Comparison of ENCODE assay signal across 1 cellular context in the genomic region with DNA sequence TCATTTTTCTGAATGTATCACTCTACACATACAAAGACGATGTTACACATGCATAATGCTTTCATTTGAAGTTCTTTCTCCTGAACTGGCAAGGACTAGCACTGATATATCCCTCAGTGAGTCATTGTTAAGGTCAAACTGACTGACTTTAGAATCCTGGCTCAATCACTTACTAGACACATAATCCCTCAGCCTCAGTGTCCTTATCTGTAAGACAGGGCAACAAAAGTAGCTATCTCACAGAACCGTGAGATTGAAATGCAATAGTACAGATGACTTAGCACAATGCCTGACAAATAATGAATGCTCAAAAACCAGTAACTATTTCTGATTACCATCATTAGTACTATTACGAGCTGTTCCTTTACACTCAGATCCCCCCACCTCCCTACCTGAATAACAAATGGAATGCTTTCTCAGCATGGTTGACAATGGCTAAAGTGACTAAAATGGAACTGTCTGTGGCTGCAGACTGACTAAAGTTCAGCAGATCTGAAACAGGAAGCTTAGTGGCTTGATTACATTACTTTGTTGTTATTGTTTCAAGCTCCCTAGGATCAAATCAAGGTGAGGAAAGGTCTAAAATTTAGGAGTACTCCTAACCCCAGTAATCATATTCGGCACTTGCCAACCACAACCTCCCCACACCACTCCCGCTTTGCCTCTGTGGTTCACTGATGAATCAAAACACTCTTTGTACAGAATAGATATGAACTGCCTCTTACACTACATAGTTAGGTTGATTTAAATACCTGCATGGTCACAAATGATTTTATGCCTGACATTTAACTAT.
TF ChIP-seq lines count a peak whose summit lies in the region.

No MANE protein-coding gene starts in this region.

TF ChIP-seq in K562, 482 proteins besides CTCF, POLR2A, EP300 and RAD21 (continued from another document and continues in another):
- TF ChIP-seq, protein P1, sequence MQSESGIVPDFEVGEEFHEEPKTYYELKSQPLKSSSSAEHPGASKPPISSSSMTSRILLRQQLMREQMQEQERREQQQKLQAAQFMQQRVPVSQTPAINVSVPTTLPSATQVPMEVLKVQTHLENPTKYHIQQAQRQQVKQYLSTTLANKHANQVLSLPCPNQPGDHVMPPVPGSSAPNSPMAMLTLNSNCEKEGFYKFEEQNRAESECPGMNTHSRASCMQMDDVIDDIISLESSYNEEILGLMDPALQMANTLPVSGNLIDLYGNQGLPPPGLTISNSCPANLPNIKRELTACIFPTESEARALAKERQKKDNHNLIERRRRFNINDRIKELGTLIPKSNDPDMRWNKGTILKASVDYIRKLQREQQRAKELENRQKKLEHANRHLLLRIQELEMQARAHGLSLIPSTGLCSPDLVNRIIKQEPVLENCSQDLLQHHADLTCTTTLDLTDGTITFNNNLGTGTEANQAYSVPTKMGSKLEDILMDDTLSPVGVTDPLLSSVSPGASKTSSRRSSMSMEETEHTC (IDR thresholded peaks at IDR 0.05): no peak
- TF ChIP-seq NCOR1 (IDR thresholded peaks at IDR 0.05) (peak; percentile 75), CHCHD3 (CRISPR knock-in tag; IDR thresholded peaks at IDR 0.05) (no peak), NFE2 (IDR thresholded peaks at IDR 0.05; ENCODE audit: low read depth) (peak; percentile 91), ZNF184 (CRISPR knock-in tag; IDR thresholded peaks at IDR 0.05) (no peak), POLR2H (tag; IDR thresholded peaks at IDR 0.05; ENCODE audit: low read depth) (no peak), MYNN (IDR thresholded peaks at IDR 0.05) (no peak), MYNN (CRISPR knock-in tag; IDR thresholded peaks at IDR 0.05) (no peak), KDM4B (IDR thresholded peaks at IDR 0.05; ENCODE audit: borderline replicate concordance in 2 of 2, low read depth in 1 of 2) (no peak), RBM34 (IDR thresholded peaks at IDR 0.05; ENCODE audit: borderline replicate concordance, insufficient read depth, low read length) (no peak), ZNF354B (CRISPR knock-in tag; IDR thresholded peaks at IDR 0.05) (no peak), ZNF77 (CRISPR knock-in tag; IDR thresholded peaks at IDR 0.05) (no peak), SPI1 (IDR thresholded peaks at IDR 0.05; ENCODE audit: borderline replicate concordance, low read depth, low read length) (no peak), ZNF311 (CRISPR knock-in tag; IDR thresholded peaks at IDR 0.05) (no peak), SNRNP70 (optimal IDR thresholded peaks at IDR 0.05; ENCODE audit: low read depth, low read length) (no peak), ZNF785 (CRISPR knock-in tag; IDR thresholded peaks at IDR 0.05) (no peak), ZNF707 (CRISPR knock-in tag; conservative IDR thresholded peaks at IDR 0.05) (no peak), JUND (IDR thresholded peaks at IDR 0.05; ENCODE audit: borderline replicate concordance, low read depth, low read length) (peak; percentile 89), JUND (tag; IDR thresholded peaks at IDR 0.05; ENCODE audit: borderline replicate concordance, low read depth, low read length) (peak; percentile 94), SAFB2 (IDR thresholded peaks at IDR 0.05; ENCODE audit: borderline replicate concordance, low read depth, low read length, severe bottlenecking) (no peak), ZNF217 (CRISPR knock-in tag; IDR thresholded peaks at IDR 0.05) (no peak), TRIM24 (IDR thresholded peaks at IDR 0.05) (peak; percentile 42 to 71), KLF1 (tag; IDR thresholded peaks at IDR 0.05) (no peak), TCF7 (IDR thresholded peaks at IDR 0.05; ENCODE audit: borderline replicate concordance) (no peak; the same call in 1 of the 2 replicates)
- TF ChIP-seq, protein P2, sequence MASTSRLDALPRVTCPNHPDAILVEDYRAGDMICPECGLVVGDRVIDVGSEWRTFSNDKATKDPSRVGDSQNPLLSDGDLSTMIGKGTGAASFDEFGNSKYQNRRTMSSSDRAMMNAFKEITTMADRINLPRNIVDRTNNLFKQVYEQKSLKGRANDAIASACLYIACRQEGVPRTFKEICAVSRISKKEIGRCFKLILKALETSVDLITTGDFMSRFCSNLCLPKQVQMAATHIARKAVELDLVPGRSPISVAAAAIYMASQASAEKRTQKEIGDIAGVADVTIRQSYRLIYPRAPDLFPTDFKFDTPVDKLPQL (IDR thresholded peaks at IDR 0.05; ENCODE audit: extremely low read depth, insufficient read length): no peak
- TF ChIP-seq, protein P3, sequence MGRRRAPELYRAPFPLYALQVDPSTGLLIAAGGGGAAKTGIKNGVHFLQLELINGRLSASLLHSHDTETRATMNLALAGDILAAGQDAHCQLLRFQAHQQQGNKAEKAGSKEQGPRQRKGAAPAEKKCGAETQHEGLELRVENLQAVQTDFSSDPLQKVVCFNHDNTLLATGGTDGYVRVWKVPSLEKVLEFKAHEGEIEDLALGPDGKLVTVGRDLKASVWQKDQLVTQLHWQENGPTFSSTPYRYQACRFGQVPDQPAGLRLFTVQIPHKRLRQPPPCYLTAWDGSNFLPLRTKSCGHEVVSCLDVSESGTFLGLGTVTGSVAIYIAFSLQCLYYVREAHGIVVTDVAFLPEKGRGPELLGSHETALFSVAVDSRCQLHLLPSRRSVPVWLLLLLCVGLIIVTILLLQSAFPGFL (CRISPR knock-in tag; IDR thresholded peaks at IDR 0.05): no peak
- TF ChIP-seq, protein P4, sequence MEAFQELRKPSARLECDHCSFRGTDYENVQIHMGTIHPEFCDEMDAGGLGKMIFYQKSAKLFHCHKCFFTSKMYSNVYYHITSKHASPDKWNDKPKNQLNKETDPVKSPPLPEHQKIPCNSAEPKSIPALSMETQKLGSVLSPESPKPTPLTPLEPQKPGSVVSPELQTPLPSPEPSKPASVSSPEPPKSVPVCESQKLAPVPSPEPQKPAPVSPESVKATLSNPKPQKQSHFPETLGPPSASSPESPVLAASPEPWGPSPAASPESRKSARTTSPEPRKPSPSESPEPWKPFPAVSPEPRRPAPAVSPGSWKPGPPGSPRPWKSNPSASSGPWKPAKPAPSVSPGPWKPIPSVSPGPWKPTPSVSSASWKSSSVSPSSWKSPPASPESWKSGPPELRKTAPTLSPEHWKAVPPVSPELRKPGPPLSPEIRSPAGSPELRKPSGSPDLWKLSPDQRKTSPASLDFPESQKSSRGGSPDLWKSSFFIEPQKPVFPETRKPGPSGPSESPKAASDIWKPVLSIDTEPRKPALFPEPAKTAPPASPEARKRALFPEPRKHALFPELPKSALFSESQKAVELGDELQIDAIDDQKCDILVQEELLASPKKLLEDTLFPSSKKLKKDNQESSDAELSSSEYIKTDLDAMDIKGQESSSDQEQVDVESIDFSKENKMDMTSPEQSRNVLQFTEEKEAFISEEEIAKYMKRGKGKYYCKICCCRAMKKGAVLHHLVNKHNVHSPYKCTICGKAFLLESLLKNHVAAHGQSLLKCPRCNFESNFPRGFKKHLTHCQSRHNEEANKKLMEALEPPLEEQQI (IDR thresholded peaks at IDR 0.05): no peak
- TF ChIP-seq, protein P5, sequence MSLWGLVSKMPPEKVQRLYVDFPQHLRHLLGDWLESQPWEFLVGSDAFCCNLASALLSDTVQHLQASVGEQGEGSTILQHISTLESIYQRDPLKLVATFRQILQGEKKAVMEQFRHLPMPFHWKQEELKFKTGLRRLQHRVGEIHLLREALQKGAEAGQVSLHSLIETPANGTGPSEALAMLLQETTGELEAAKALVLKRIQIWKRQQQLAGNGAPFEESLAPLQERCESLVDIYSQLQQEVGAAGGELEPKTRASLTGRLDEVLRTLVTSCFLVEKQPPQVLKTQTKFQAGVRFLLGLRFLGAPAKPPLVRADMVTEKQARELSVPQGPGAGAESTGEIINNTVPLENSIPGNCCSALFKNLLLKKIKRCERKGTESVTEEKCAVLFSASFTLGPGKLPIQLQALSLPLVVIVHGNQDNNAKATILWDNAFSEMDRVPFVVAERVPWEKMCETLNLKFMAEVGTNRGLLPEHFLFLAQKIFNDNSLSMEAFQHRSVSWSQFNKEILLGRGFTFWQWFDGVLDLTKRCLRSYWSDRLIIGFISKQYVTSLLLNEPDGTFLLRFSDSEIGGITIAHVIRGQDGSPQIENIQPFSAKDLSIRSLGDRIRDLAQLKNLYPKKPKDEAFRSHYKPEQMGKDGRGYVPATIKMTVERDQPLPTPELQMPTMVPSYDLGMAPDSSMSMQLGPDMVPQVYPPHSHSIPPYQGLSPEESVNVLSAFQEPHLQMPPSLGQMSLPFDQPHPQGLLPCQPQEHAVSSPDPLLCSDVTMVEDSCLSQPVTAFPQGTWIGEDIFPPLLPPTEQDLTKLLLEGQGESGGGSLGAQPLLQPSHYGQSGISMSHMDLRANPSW (CRISPR knock-in tag; IDR thresholded peaks at IDR 0.05): no peak
- TF ChIP-seq, protein P6, sequence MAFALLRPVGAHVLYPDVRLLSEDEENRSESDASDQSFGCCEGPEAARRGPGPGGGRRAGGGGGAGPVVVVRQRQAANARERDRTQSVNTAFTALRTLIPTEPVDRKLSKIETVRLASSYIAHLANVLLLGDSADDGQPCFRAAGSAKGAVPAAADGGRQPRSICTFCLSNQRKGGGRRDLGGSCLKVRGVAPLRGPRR (CRISPR knock-in tag; IDR thresholded peaks at IDR 0.05): no peak
- TF ChIP-seq, protein P7, sequence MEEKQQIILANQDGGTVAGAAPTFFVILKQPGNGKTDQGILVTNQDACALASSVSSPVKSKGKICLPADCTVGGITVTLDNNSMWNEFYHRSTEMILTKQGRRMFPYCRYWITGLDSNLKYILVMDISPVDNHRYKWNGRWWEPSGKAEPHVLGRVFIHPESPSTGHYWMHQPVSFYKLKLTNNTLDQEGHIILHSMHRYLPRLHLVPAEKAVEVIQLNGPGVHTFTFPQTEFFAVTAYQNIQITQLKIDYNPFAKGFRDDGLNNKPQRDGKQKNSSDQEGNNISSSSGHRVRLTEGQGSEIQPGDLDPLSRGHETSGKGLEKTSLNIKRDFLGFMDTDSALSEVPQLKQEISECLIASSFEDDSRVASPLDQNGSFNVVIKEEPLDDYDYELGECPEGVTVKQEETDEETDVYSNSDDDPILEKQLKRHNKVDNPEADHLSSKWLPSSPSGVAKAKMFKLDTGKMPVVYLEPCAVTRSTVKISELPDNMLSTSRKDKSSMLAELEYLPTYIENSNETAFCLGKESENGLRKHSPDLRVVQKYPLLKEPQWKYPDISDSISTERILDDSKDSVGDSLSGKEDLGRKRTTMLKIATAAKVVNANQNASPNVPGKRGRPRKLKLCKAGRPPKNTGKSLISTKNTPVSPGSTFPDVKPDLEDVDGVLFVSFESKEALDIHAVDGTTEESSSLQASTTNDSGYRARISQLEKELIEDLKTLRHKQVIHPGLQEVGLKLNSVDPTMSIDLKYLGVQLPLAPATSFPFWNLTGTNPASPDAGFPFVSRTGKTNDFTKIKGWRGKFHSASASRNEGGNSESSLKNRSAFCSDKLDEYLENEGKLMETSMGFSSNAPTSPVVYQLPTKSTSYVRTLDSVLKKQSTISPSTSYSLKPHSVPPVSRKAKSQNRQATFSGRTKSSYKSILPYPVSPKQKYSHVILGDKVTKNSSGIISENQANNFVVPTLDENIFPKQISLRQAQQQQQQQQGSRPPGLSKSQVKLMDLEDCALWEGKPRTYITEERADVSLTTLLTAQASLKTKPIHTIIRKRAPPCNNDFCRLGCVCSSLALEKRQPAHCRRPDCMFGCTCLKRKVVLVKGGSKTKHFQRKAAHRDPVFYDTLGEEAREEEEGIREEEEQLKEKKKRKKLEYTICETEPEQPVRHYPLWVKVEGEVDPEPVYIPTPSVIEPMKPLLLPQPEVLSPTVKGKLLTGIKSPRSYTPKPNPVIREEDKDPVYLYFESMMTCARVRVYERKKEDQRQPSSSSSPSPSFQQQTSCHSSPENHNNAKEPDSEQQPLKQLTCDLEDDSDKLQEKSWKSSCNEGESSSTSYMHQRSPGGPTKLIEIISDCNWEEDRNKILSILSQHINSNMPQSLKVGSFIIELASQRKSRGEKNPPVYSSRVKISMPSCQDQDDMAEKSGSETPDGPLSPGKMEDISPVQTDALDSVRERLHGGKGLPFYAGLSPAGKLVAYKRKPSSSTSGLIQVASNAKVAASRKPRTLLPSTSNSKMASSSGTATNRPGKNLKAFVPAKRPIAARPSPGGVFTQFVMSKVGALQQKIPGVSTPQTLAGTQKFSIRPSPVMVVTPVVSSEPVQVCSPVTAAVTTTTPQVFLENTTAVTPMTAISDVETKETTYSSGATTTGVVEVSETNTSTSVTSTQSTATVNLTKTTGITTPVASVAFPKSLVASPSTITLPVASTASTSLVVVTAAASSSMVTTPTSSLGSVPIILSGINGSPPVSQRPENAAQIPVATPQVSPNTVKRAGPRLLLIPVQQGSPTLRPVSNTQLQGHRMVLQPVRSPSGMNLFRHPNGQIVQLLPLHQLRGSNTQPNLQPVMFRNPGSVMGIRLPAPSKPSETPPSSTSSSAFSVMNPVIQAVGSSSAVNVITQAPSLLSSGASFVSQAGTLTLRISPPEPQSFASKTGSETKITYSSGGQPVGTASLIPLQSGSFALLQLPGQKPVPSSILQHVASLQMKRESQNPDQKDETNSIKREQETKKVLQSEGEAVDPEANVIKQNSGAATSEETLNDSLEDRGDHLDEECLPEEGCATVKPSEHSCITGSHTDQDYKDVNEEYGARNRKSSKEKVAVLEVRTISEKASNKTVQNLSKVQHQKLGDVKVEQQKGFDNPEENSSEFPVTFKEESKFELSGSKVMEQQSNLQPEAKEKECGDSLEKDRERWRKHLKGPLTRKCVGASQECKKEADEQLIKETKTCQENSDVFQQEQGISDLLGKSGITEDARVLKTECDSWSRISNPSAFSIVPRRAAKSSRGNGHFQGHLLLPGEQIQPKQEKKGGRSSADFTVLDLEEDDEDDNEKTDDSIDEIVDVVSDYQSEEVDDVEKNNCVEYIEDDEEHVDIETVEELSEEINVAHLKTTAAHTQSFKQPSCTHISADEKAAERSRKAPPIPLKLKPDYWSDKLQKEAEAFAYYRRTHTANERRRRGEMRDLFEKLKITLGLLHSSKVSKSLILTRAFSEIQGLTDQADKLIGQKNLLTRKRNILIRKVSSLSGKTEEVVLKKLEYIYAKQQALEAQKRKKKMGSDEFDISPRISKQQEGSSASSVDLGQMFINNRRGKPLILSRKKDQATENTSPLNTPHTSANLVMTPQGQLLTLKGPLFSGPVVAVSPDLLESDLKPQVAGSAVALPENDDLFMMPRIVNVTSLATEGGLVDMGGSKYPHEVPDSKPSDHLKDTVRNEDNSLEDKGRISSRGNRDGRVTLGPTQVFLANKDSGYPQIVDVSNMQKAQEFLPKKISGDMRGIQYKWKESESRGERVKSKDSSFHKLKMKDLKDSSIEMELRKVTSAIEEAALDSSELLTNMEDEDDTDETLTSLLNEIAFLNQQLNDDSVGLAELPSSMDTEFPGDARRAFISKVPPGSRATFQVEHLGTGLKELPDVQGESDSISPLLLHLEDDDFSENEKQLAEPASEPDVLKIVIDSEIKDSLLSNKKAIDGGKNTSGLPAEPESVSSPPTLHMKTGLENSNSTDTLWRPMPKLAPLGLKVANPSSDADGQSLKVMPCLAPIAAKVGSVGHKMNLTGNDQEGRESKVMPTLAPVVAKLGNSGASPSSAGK (IDR thresholded peaks at IDR 0.05): no peak
- TF ChIP-seq, protein P8, sequence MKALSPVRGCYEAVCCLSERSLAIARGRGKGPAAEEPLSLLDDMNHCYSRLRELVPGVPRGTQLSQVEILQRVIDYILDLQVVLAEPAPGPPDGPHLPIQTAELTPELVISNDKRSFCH (CRISPR knock-in tag; IDR thresholded peaks at IDR 0.05): no peak
- TF ChIP-seq, protein P8 (tag; IDR thresholded peaks at IDR 0.05): peak; percentile 72; the same call in 1 of the 2 replicates
- TF ChIP-seq, protein P9, sequence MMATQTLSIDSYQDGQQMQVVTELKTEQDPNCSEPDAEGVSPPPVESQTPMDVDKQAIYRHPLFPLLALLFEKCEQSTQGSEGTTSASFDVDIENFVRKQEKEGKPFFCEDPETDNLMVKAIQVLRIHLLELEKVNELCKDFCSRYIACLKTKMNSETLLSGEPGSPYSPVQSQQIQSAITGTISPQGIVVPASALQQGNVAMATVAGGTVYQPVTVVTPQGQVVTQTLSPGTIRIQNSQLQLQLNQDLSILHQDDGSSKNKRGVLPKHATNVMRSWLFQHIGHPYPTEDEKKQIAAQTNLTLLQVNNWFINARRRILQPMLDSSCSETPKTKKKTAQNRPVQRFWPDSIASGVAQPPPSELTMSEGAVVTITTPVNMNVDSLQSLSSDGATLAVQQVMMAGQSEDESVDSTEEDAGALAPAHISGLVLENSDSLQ (IDR thresholded peaks at IDR 0.05): peak; percentile 38; the same call in 1 of the 2 replicates
